ENCODE assay signal across 8 cellular contexts in the genomic region with DNA sequence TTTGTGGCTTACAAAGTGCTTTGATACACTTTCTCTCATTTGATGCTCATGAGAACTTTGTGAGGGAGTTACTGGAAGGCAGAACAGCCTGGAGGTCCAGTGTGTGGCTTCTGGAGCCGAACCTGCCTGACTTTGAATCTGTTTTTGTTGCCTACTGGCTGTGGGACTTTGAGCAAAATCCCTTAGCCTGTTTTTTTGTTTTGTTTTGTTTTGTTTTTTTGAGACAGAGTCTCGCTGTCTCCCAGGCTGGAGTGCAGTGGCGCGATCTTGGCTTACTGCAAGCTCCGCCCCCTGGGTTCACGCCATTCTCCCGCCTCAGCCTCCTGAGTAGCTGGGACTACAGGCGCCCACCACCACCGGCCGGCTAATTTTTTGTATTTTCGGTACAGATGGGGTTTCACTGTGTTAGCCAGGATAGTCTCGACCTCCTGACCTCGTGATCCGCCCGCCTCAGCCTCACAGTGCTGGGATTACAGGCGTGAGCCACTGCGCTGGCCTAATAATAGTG. TPM values are rescaled to one million over a fixed set of nuclear protein-coding genes. Genes with fewer than 3 reads are reported as not detected.
DNase-seq lines count a peak whose midpoint lies in the region; TF ChIP-seq lines count a peak whose summit lies in the region.
"Not testable (repeated sequence)": the region's sequence is repeated elsewhere in the genome, so short reads cannot be mapped to it uniquely, and the experiment has no call there.

No MANE protein-coding gene starts in this region.

- peak overlapping the region; percentile 9 for H2AK5ac ChIP-seq in mesenchymal stem cell (ENCODE audit: low read length, severe bottlenecking)

- H3K23ac ChIP-seq in mesenchymal stem cell (ENCODE audit: low read length in 2 of 2): not testable (repeated sequence)

- H3K4me3 ChIP-seq in AG09309 (ENCODE audit: control insufficient read depth, low read depth, low read length) (peak overlapping the region; percentile 32), PC-9 (peak overlapping the region; percentile 54; the same call in 1 of the 2 replicates), dorsolateral prefrontal cortex (peak overlapping the region in 6 of 59 donors; percentile 2 to 21 (median 6)), mesenchymal stem cell (ENCODE audit: insufficient read depth in 1 of 2, low read depth in 1 of 2, low read length in 2 of 2) (peak overlapping the region in 1 of 2 experiments; percentile 31), stomach smooth muscle (ENCODE audit: low read length in 2 of 2) (peak overlapping the region in 1 of 2 donors; percentile 47)
- H3K4me3 ChIP-seq in fibroblast of lung (replicated peaks in 1 of 4; ENCODE audit: control extremely low read depth in 1 of 4, insufficient read depth in 1 of 4, low read depth in 3 of 4, low read length in 4 of 4): not testable (repeated sequence)

- not testable (repeated sequence) for H4K8ac ChIP-seq in mesenchymal stem cell (ENCODE audit: low read length)

- peak overlapping the region; percentile 71 for H3K27ac ChIP-seq in PC-9
- peak overlapping the region in 54 of 59 donors; percentile 3 to 89 (median 68) for H3K27ac ChIP-seq in dorsolateral prefrontal cortex
- H3K27ac ChIP-seq in fibroblast of lung (ENCODE audit: insufficient read depth, low read length): not testable (repeated sequence)
- H3K27ac ChIP-seq in mesenchymal stem cell (ENCODE audit: low read length, poor library complexity, severe bottlenecking): peak overlapping the region; percentile 82
- peak overlapping the region; percentile 97 for H3K27ac ChIP-seq in stomach smooth muscle (ENCODE audit: low read length)

- H3K14ac ChIP-seq in mesenchymal stem cell (ENCODE audit: low read length in 2 of 2): peak overlapping the region in 1 of 2 experiments; percentile 92

- H2BK12ac ChIP-seq in mesenchymal stem cell (ENCODE audit: low read length in 2 of 2): peak overlapping the region; percentile 59 to 75

- H3K27ac Mint-ChIP-seq in brain (peak overlapping the region in 4 of 5 experiments; percentile 92 to 97 (median 96)), osteocyte (ENCODE audit: unreplicated experiment) (peak overlapping the region; percentile 93)

- not testable (repeated sequence) for H2BK5ac ChIP-seq in mesenchymal stem cell (ENCODE audit: low read depth, low read length, poor library complexity, severe bottlenecking)

- not testable (repeated sequence) for H2BK15ac ChIP-seq in mesenchymal stem cell (ENCODE audit: low read depth, poor library complexity, severe bottlenecking)

- H3K18ac ChIP-seq in mesenchymal stem cell (ENCODE audit: low read depth in 1 of 2, low read length in 2 of 2): peak overlapping the region in 1 of 2 experiments; percentile 40

- H2AFZ ChIP-seq in PC-9 (peak overlapping the region; percentile 84), fibroblast of lung (ENCODE audit: low read length) (peak overlapping the region; percentile 77), mesenchymal stem cell (ENCODE audit: low read depth, low read length) (peak overlapping the region; percentile 6)

- WGBS in mesenchymal stem cell: 93% methylated on average over 17 of the region's 17 CpGs

- intact Hi-C loops in PC-9 (cut with micrococcal nuclease; ENCODE audit: unreplicated experiment): not testable (repeated sequence)
- intact Hi-C loops in dorsolateral prefrontal cortex (cut with DNase I): loop anchor here (5.0 kb wide), 1 partner anchor 48 kb away; no protein-coding TSS in a partner anchor

- H2BK120ac ChIP-seq in mesenchymal stem cell (ENCODE audit: low read depth, low read length): not testable (repeated sequence)

- peak overlapping the region; percentile 9 for H4K91ac ChIP-seq in mesenchymal stem cell (ENCODE audit: low read length)

- H3K4me3 Mint-ChIP-seq in brain (peak overlapping the region in 1 of 5 experiments; percentile 61), osteocyte (ENCODE audit: unreplicated experiment) (peak overlapping the region; percentile 30)

- not testable (repeated sequence) for TF ChIP-seq CTCF in AG09309 (IDR thresholded peaks at IDR 0.05; ENCODE audit: control insufficient read depth, insufficient read depth, low read depth, low read length, missing control alignments); PC-9 (conservative IDR thresholded peaks at IDR 0.05); brain (conservative IDR thresholded peaks at IDR 0.05); dorsolateral prefrontal cortex (IDR thresholded peaks at IDR 0.05 in 54 of 56, conservative IDR thresholded peaks at IDR 0.05 in 2 of 56; ENCODE audit: low read depth in 1 of 56, partially characterized antibody in 56 of 56); fibroblast of lung (conservative IDR thresholded peaks at IDR 0.05 in 1 of 2, IDR thresholded peaks at IDR 0.05 in 1 of 2; ENCODE audit: low read depth in 1 of 2, low read length in 2 of 2); osteocyte (IDR thresholded peaks at IDR 0.05)

- peaks cover 19% of the 10 kb centered on the region for H3F3A ChIP-seq in PC-9 (ENCODE audit: insufficient read depth, low read depth)

- H3K79me2 ChIP-seq in PC-9 (ENCODE audit: low read depth); fibroblast of lung (ENCODE audit: control insufficient read depth, insufficient read depth, low read length): not testable (repeated sequence)

- DNase-seq in AG09309 (ENCODE audit: low read depth); PC-9; dorsolateral prefrontal cortex; fibroblast of lung (ENCODE audit: low read depth in 2 of 2); mesenchymal stem cell; osteocyte (ENCODE audit: extremely low spot score, unreplicated experiment): not testable (repeated sequence)

- H3K9me3 Mint-ChIP-seq in brain; osteocyte (ENCODE audit: unreplicated experiment): not testable (repeated sequence)

- CTCF ChIA-PET in PC-9 (lab: Charles Lee): interaction anchor here (0.6 to 1.0 kb wide), 2 partner anchors 25 to 64 kb away, joined by 3 to 20 read pairs; partner anchors contain the start of gene DHX8

- not testable (repeated sequence) for BruUV-seq in PC-9 (replicated peaks; lab: Mats Ljungman, UMichigan)

- H3K27me3 Mint-ChIP-seq in brain; osteocyte (ENCODE audit: unreplicated experiment): not testable (repeated sequence)

- H3K79me1 ChIP-seq in mesenchymal stem cell (replicated peaks; ENCODE audit: low read length, poor library complexity, severe bottlenecking): not testable (repeated sequence)

- H3K27me3 ChIP-seq in PC-9 (ENCODE audit: insufficient read depth, low read depth); dorsolateral prefrontal cortex; fibroblast of lung (ENCODE audit: control insufficient read depth, insufficient read depth, low read length); mesenchymal stem cell (ENCODE audit: control insufficient read depth in 1 of 2, insufficient read depth in 1 of 2, low read length in 2 of 2); stomach smooth muscle (ENCODE audit: control insufficient read depth in 1 of 2, insufficient read depth in 2 of 2, low read length in 2 of 2): not testable (repeated sequence)

- not testable (repeated sequence) for H3K36me3 Mint-ChIP-seq in brain; osteocyte (ENCODE audit: unreplicated experiment)

- POLR2A ChIA-PET in PC-9 (lab: Charles Lee; ENCODE audit: unreplicated experiment): interaction anchor here (0.6 to 0.9 kb wide), 3 partner anchors 9 to 52 kb away, joined by 4 to 9 read pairs (median 4); no protein-coding TSS in a partner anchor

- H3K4me1 Mint-ChIP-seq in brain (peaks cover 40% of the 10 kb centered on the region), osteocyte (ENCODE audit: unreplicated experiment) (peaks cover 41% of the 10 kb centered on the region)

- H3K4me1 ChIP-seq in PC-9 (replicated peaks; ENCODE audit: insufficient read depth): peaks cover 28% of the 10 kb centered on the region
- H3K4me1 ChIP-seq in fibroblast of lung (ENCODE audit: control insufficient read depth, extremely low read depth, insufficient read depth, low read length): peaks cover 24% of the 10 kb centered on the region
- H3K4me1 ChIP-seq in mesenchymal stem cell (ENCODE audit: control insufficient read depth, insufficient read depth, low read depth, low read length): peaks cover 12% of the 10 kb centered on the region
- peaks cover 34% of the 10 kb centered on the region for H3K4me1 ChIP-seq in stomach smooth muscle (ENCODE audit: control insufficient read depth, insufficient read depth, low read length)

- H3K4me2 ChIP-seq in PC-9 (peak overlapping the region; percentile 93), fibroblast of lung (ENCODE audit: extremely low read depth, insufficient read depth, low read length) (peak overlapping the region; percentile 80)
- H3K4me2 ChIP-seq in mesenchymal stem cell (ENCODE audit: low read length, poor library complexity, severe bottlenecking): not testable (repeated sequence)

- not testable (repeated sequence) for H4K20me1 ChIP-seq in PC-9 (ENCODE audit: insufficient read depth); fibroblast of lung (ENCODE audit: control insufficient read depth, extremely low read depth, insufficient read depth, low read length)

- peak overlapping the region in 1 of 2 experiments; percentile 43 for H3K4ac ChIP-seq in mesenchymal stem cell (ENCODE audit: low read depth in 1 of 2, low read length in 2 of 2)

- H3K9me3 ChIP-seq in PC-9 (ENCODE audit: insufficient read depth, low read depth); fibroblast of lung (ENCODE audit: control insufficient read depth, insufficient read depth, low read depth, low read length); mesenchymal stem cell (ENCODE audit: control insufficient read depth, low read length); stomach smooth muscle (ENCODE audit: control insufficient read depth in 2 of 2, low read length in 2 of 2): not testable (repeated sequence)

- not testable (repeated sequence) for H3K9me2 ChIP-seq in PC-9 (ENCODE audit: insufficient read depth)

- not testable (repeated sequence) for H3K36me3 ChIP-seq in PC-9 (ENCODE audit: low read depth); fibroblast of lung (ENCODE audit: control insufficient read depth, insufficient read depth, low read length); mesenchymal stem cell (ENCODE audit: control insufficient read depth in 1 of 2, insufficient read depth in 2 of 2, low read depth in 1 of 2, low read length in 2 of 2); stomach smooth muscle (ENCODE audit: control insufficient read depth in 2 of 2, insufficient read depth in 2 of 2, low read length in 2 of 2)

- H3K9ac ChIP-seq in fibroblast of lung (ENCODE audit: insufficient read depth, low read length): not testable (repeated sequence)
- H3K9ac ChIP-seq in mesenchymal stem cell (ENCODE audit: low read length): peak overlapping the region; percentile 62
- peak overlapping the region; percentile 19 to 80 for H3K9ac ChIP-seq in stomach smooth muscle (ENCODE audit: low read length in 2 of 2)

RNA-seq across cellular contexts. Expression of gene ARL4D, which starts 20.6 kb away (rescaled TPM):
- total RNA-seq in PC-9 (2021): 8.8 and 11.6 TPM in 2 replicates
- polyA plus RNA-seq in brain (ENCODE audit: insufficient read depth, low read depth, low replicate concordance): 9.2 TPM
- 10 to 100 TPM in 85 of 120 experiments, 1 to 10 TPM in 35; 2.7 to 29.9 (median 12.9) TPM for total RNA-seq in dorsolateral prefrontal cortex
- 46.4 and 60.6 TPM in 2 replicates for total RNA-seq in fibroblast of lung
- 12.5 and 14.0 TPM in 2 replicates for polyA plus RNA-seq in fibroblast of lung
- polyA plus RNA-seq in fibroblast of lung (2012): 12.3 and 14.6 TPM in 2 replicates
- polyA minus RNA-seq in fibroblast of lung (ENCODE audit: low replicate concordance): 10.4 and 17.2 TPM in 2 replicates
- polyA plus RNA-seq in mesenchymal stem cell (2013, experiment 1 of 2): 8.4 TPM
- 8.7 TPM for polyA plus RNA-seq in mesenchymal stem cell (2013, experiment 2 of 2)
- total RNA-seq in osteocyte: 17.2 and 19.3 TPM in 2 replicates

Comparison
In these comparisons a context has a peak if more than half of its experiments do, and no peak if none do; other contexts are left out.
1. H2AFZ ChIP-seq: peak in every context shown above with its lines; median percentile 84 in PC-9; 77 in fibroblast of lung; 6 in mesenchymal stem cell.